21 cellular contexts compared by ENCODE assay signal in genomic region chr9:131631254-131631653, GRCh38.
DNase-seq lines count a peak whose midpoint lies in the region; ATAC-seq, FAIRE-seq and TF ChIP-seq lines count a peak whose summit lies in the region.
"Had no signal": no experiment of that assay in that cellular context is flagged by ENCODE, and none has a peak within 500 bp of the region (broad histone marks: within the 10 kb centered on the region; RNA-seq: fewer than 3 reads in every experiment).

No MANE protein-coding gene starts in this region.

- no peak for TF ChIP-seq RAD21 in H1 (IDR thresholded peaks at IDR 0.05 in 1 of 2, conservative IDR thresholded peaks at IDR 0.05 in 1 of 2; ENCODE audit: low read depth in 2 of 2, low read length in 2 of 2)

- no peak overlapping the region for H2BK5ac ChIP-seq in H1 (ENCODE audit: low read depth, low read length)

- H3K36me3 Mint-ChIP-seq in activated T-cell treated with anti-CD3 and anti-CD28 coated beads, Interleukin-2, amount 50 U/mL, for 24 hours (ENCODE audit: low read depth) = peaks cover 88% of the 10 kb centered on the region
- peaks cover 17% of the 10 kb centered on the region for H3K36me3 Mint-ChIP-seq in IgD-negative memory B cell

- peaks cover 2 to 3% of the 10 kb centered on the region in 2 experiments for H4K20me1 ChIP-seq in H1 (replicated peaks in 1 of 2; ENCODE audit: control insufficient read depth in 1 of 2, insufficient read depth in 2 of 2, low read length in 2 of 2)

- no peak overlapping the region for H3K4me3 ChIP-seq in H1 (ENCODE audit: extremely low read depth in 1 of 4, insufficient read depth in 2 of 4, low read depth in 3 of 4, low read length in 4 of 4)
- H3K4me3 ChIP-seq: A549, neural progenitor cell had no signal

- H3K23me2 ChIP-seq in H1 (ENCODE audit: low read depth, low read length) = no peaks in the 10 kb centered on the region

- peak overlapping the region; percentile 20; the same call in 1 of the 2 replicates for H4K8ac ChIP-seq in H1 (ENCODE audit: extremely low read depth, insufficient read depth, low read length)

- H3K4me1 ChIP-seq in H1 (replicated peaks in 1 of 4; ENCODE audit: control insufficient read depth in 3 of 4, insufficient read depth in 4 of 4, low read length in 3 of 4) (peaks cover 0 to 14% (median 3%) of the 10 kb centered on the region in 4 experiments; a peak in 4 of 7 replicates), foreskin keratinocyte (peaks cover 29% of the 10 kb centered on the region)

- CTCF ChIA-PET in H1 (lab: Charles Lee; ENCODE audit: partially characterized antibody) = interaction anchor here (0.6 to 6.4 kb wide), 3 partner anchors 11 to 109 kb away, joined by 3 to 33 read pairs (median 5); partner anchors contain the start of gene RAPGEF1

- H2BK120ac ChIP-seq in H1 (replicated peaks; ENCODE audit: low read depth, low read length) = no peak overlapping the region

- TF ChIP-seq POLR2A in H1 (IDR thresholded peaks at IDR 0.05; ENCODE audit: control extremely low read depth in 1 of 2, low read depth in 2 of 2, low read length in 2 of 2) = no peak

- H3K4me3 Mint-ChIP-seq in activated T-cell treated with anti-CD3 and anti-CD28 coated beads, Interleukin-2, amount 50 U/mL, for 24 hours = no peak overlapping the region
- H3K4me3 Mint-ChIP-seq in IgD-negative memory B cell = peak overlapping the region; percentile 52 to 83 (median 70)
- H3K4me3 Mint-ChIP-seq: CD4-positive, CD25-positive, alpha-beta regulatory T cell; neural progenitor cell; T-helper 2 cell treated with Interferon-gamma antibody and Interleukin-4, amounts not matched to agents 5 μg/mL and 100 μg/mL, for 36 hours; type B pancreatic cell had no signal

- 0 out of 2 replicates have a peak overlapping the region, but pooled peaks have one; percentile 20 for H2AK5ac ChIP-seq in H1 (ENCODE audit: low read depth, low read length)

- intact Hi-C loops in sciatic nerve (cut with DNase I) = no loop called here

- FAIRE-seq in H1 (lab: Jason Lieb, UNC) = no peak
- FAIRE-seq: A549, endothelial cell of umbilical vein had no signal

- POLR2A ChIA-PET in H1 (lab: Charles Lee; ENCODE audit: partially characterized antibody) = interaction anchor here (1.4 kb wide), 1 partner anchor 16 kb away, joined by 3 read pairs; no protein-coding TSS in a partner anchor

- H3K9me3 ChIP-seq in H1 (ENCODE audit: insufficient read depth in 2 of 2, low read depth in 1 of 2, low read length in 1 of 2) = no peaks in the 10 kb centered on the region
- H3K9me3 ChIP-seq: A549 had no signal

- H3K14ac ChIP-seq in H1 (ENCODE audit: insufficient read length) = no peak overlapping the region

- no peak overlapping the region for H2AFZ ChIP-seq in H1 (ENCODE audit: low read length)
- H2AFZ ChIP-seq: neural progenitor cell had no signal

- no peaks in the 10 kb centered on the region for H3K27me3 ChIP-seq in H1 (replicated peaks in 1 of 4; ENCODE audit: control insufficient read depth in 3 of 4, extremely low read depth in 1 of 4, insufficient read depth in 3 of 4, low read length in 3 of 4)
- H3K27me3 ChIP-seq in foreskin keratinocyte = no peaks in the 10 kb centered on the region
- H3K27me3 ChIP-seq: neural progenitor cell had no signal

- ATAC-seq in sciatic nerve = no peak
- ATAC-seq in foreskin keratinocyte = no peak
- no peak for ATAC-seq in HG03354 (IDR thresholded peaks at IDR 0.05; ENCODE audit: poor library complexity, severe bottlenecking, unreplicated experiment)
- ATAC-seq: A549 had no signal

- H4K91ac ChIP-seq in H1 (replicated peaks; ENCODE audit: insufficient read length, low read length) = peak overlapping the region; percentile 66

- H3K9me3 Mint-ChIP-seq in activated T-cell treated with anti-CD3 and anti-CD28 coated beads, Interleukin-2, amount 50 U/mL, for 24 hours = no peaks in the 10 kb centered on the region
- H3K9me3 Mint-ChIP-seq in IgD-negative memory B cell = no peaks in the 10 kb centered on the region
- H3K9me3 Mint-ChIP-seq: neural progenitor cell; T-helper 2 cell treated with Interferon-gamma antibody and Interleukin-4, amounts not matched to agents 5 μg/mL and 100 μg/mL, for 36 hours; type B pancreatic cell had no signal

- peak overlapping the region in 1 of 4 experiments; percentile 28; a peak in 1 of 7 replicates for H3K9ac ChIP-seq in H1 (replicated peaks in 1 of 4; ENCODE audit: extremely low read depth in 1 of 4, low read depth in 3 of 4, low read length in 3 of 4)
- H3K9ac ChIP-seq: neural progenitor cell had no signal

- no peak overlapping the region for H3K18ac ChIP-seq in H1 (ENCODE audit: extremely low read depth, low read length)

- H2BK20ac ChIP-seq in H1 (ENCODE audit: low read length) = no peak overlapping the region

- H3K79me1 ChIP-seq in H1 (ENCODE audit: low read depth, low read length) = no peaks in the 10 kb centered on the region

- H3K27ac ChIP-seq in H1 (ENCODE audit: low read depth, low read length) (no peak overlapping the region), foreskin keratinocyte (no peak overlapping the region)
- H3K27ac ChIP-seq: A549, neural progenitor cell had no signal

- no peaks in the 10 kb centered on the region for H3K79me2 ChIP-seq in H1 (ENCODE audit: control insufficient read depth in 1 of 2, insufficient read depth in 2 of 2, low read length in 2 of 2)

- H3K36me3 ChIP-seq in H1 (ENCODE audit: control insufficient read depth in 2 of 4, insufficient read depth in 4 of 4, low read length in 3 of 4) = peaks cover 0 to 2% (median 0%) of the 10 kb centered on the region in 4 experiments; a peak in 2 of 8 replicates
- H3K36me3 ChIP-seq: neural progenitor cell had no signal

- no peak for DNase-seq in activated T-cell treated with anti-CD3 and anti-CD28 coated beads, Interleukin-2, amount 50 U/mL, for 24 hours
- DNase-seq in activated T-cell treated with anti-CD3 and anti-CD28 coated beads, Interleukin-2, amount 50 U/mL, for 48 hours = no peak
- DNase-seq in H1 (ENCODE audit: low read depth in 1 of 2, low spot score in 2 of 2) (no peak), sciatic nerve (ENCODE audit: low spot score) (peak; percentile 55), foreskin keratinocyte (no peak), NCI-H524 treated with DMSO at 0.1 percent for 48 hours (lab: John Stamatoyannopoulos, UW) (no peak)
- DNase-seq: activated CD4-positive, CD25-positive, alpha-beta regulatory T cell; CD4-positive, CD25-positive, alpha-beta regulatory T cell; DMS79 treated with DMSO at 0.1 percent for 48 hours; Kasumi-1; mesenchymal stem cell; NCI-H1092 treated with DMSO at 0.1 percent for 48 hours; NCI-H526; SIG-M5 had no signal

- no peak overlapping the region for H3K23ac ChIP-seq in H1 (ENCODE audit: insufficient read length)

- TF ChIP-seq EP300 in H1 (IDR thresholded peaks at IDR 0.05; ENCODE audit: borderline replicate concordance in 1 of 2, low read depth in 2 of 2, low read length in 2 of 2) = no peak

- TF ChIP-seq CTCF in H1 (IDR thresholded peaks at IDR 0.05; ENCODE audit: control extremely low read depth in 1 of 3, insufficient read depth in 1 of 3, low read depth in 1 of 3, low read length in 3 of 3) (no peak), foreskin keratinocyte (conservative IDR thresholded peaks at IDR 0.05) (no peak)

- H3K4me2 ChIP-seq in H1 (ENCODE audit: insufficient read depth in 1 of 2, low read depth in 2 of 2, low read length in 2 of 2) = no peak overlapping the region
- H3K4me2 ChIP-seq: A549, neural progenitor cell had no signal

- no peak overlapping the region for H3K56ac ChIP-seq in H1 (replicated peaks; ENCODE audit: insufficient read length, low read depth, low read length)

- no peaks in the 10 kb centered on the region for H3K27me3 Mint-ChIP-seq in activated T-cell treated with anti-CD3 and anti-CD28 coated beads, Interleukin-2, amount 50 U/mL, for 24 hours
- H3K27me3 Mint-ChIP-seq in IgD-negative memory B cell = no peaks in the 10 kb centered on the region
- H3K27me3 Mint-ChIP-seq: CD4-positive, CD25-positive, alpha-beta regulatory T cell; type B pancreatic cell had no signal

- H3K4me1 Mint-ChIP-seq in activated T-cell treated with anti-CD3 and anti-CD28 coated beads, Interleukin-2, amount 50 U/mL, for 24 hours (ENCODE audit: low read depth) = peaks cover 69% of the 10 kb centered on the region
- H3K4me1 Mint-ChIP-seq in IgD-negative memory B cell = peaks cover 49 to 56% (median 52%) of the 10 kb centered on the region in 3 donors

- H2BK15ac ChIP-seq in H1 (ENCODE audit: low read length) = no peak overlapping the region

- WGBS in H1 (ENCODE audit: extremely low coverage in 1 of 2, insufficient coverage in 1 of 2, insufficient read length in 1 of 2, insufficient replicate concordance in 2 of 2, low coverage in 1 of 2, low lambda C conversion rate in 2 of 2, missing lambda C conversion rate in 1 of 2), 2 experiments = 94% methylated on average over 12 of the region's 12 CpGs; no CpG with 5 or more reads in 1 of the 2 experiments

- H3K27ac Mint-ChIP-seq in activated T-cell treated with anti-CD3 and anti-CD28 coated beads, Interleukin-2, amount 50 U/mL, for 24 hours = peak overlapping the region; percentile 71
- H3K27ac Mint-ChIP-seq in IgD-negative memory B cell = peak overlapping the region; percentile 96 to 99 (median 96)
- H3K27ac Mint-ChIP-seq: neural progenitor cell, type B pancreatic cell had no signal

- H3K4ac ChIP-seq in H1 (replicated peaks; ENCODE audit: insufficient read length, low read depth, low read length) = peak overlapping the region; percentile 20

- no peak overlapping the region for H2BK12ac ChIP-seq in H1 (ENCODE audit: low read depth, low read length)

- H4K5ac ChIP-seq in H1 (ENCODE audit: insufficient read length, low read depth, low read length) = no peak overlapping the region

TF ChIP-seq in H1, 55 proteins besides CTCF, POLR2A, EP300 and RAD21:
- TF ChIP-seq TCF12 (IDR thresholded peaks at IDR 0.05; ENCODE audit: low read depth, low read length) (no peak), HDAC2 (IDR thresholded peaks at IDR 0.05; ENCODE audit: borderline replicate concordance in 1 of 2, low read depth in 2 of 2, low read length in 2 of 2) (no peak), EZH2 (IDR thresholded peaks at IDR 0.05; ENCODE audit: low read depth, low read length, severe bottlenecking) (no peak), MAFK (IDR thresholded peaks at IDR 0.05; ENCODE audit: low read depth, low read length) (no peak), TEAD4 (IDR thresholded peaks at IDR 0.05; ENCODE audit: low read depth, low read length) (no peak), SUZ12 (IDR thresholded peaks at IDR 0.05; ENCODE audit: low read length) (no peak)
